24 cellular contexts compared by ENCODE assay signal in genomic region chr16:89159850-89160354, GRCh38. TPM values are rescaled to one million over a fixed set of nuclear protein-coding genes. Genes with fewer than 3 reads are reported as not detected.
"Had no signal": no experiment of that assay in that cellular context is flagged by ENCODE, and none has a peak within 500 bp of the region (broad histone marks: within the 10 kb centered on the region; RNA-seq: fewer than 3 reads in every experiment).

No MANE protein-coding gene starts in this region.

- H3K9me3 ChIP-seq: SJSA1 had no signal

- DNase-seq: Kasumi-1, MM.1S, NCI-H1092 treated with DMSO at 0.1 percent for 48 hours, NCI-H1436 treated with DMSO at 0.1 percent for 48 hours, NCI-H1694, NCI-H187 treated with DMSO at 0.1 percent for 48 hours, NCI-H2029 treated with DMSO at 0.1 percent for 48 hours, NCI-H2171 treated with DMSO at 0.1 percent for 48 hours, NCI-H345, NCI-H446 treated with DMSO at 0.1 percent for 48 hours, NCI-H510A treated with DMSO at 0.1 percent for 48 hours, NCI-H526, NCI-H82, Right ventricle myocardium superior, RPMI8226, SIG-M5 had no signal

- H3K36me3 Mint-ChIP-seq: IgD-negative memory B cell had no signal

- H3K4me3 Mint-ChIP-seq: IgD-negative memory B cell had no signal

- H3K27ac ChIP-seq: KMS-11, SJSA1, SK-N-MC had no signal

- H3K27ac Mint-ChIP-seq: IgD-negative memory B cell had no signal

- H3K36me3 ChIP-seq: SJSA1 had no signal

- ATAC-seq: K562 had no signal

- FAIRE-seq: K562, RCC 7860 had no signal

- H3K4me2 ChIP-seq: KMS-11 had no signal

- H3K4me3 ChIP-seq: K562, SJSA1, SK-N-MC had no signal

- H3K9ac ChIP-seq: KMS-11 had no signal

- H3K9me3 Mint-ChIP-seq: IgD-negative memory B cell had no signal

RNA-seq across cellular contexts. Expression of gene CDH15, which starts 11.6 kb away (rescaled TPM):
- total RNA-seq: HT1080, Right ventricle myocardium superior had no signal
- polyA plus RNA-seq: IgD-negative memory B cell, K562 had no signal

RNA-seq across cellular contexts. Expression of gene SLC22A31, which starts 40.4 kb away (rescaled TPM):
- total RNA-seq: HT1080, M059J, Right ventricle myocardium superior, SJSA1 had no signal
- polyA plus RNA-seq: IgD-negative memory B cell had no signal
